Comparison of ENCODE assay signal across 18 cellular contexts in genomic region chr6:168390746-168391400, GRCh38. TPM values are rescaled to one million over a fixed set of nuclear protein-coding genes. Genes with fewer than 3 reads are reported as not detected.
DNase-seq lines count a peak whose midpoint lies in the region; FAIRE-seq and TF ChIP-seq lines count a peak whose summit lies in the region.
"Had no signal": no experiment of that assay in that cellular context is flagged by ENCODE, and none has a peak within 500 bp of the region (broad histone marks: within the 10 kb centered on the region; RNA-seq: fewer than 3 reads in every experiment).

No MANE protein-coding gene starts in this region.

- H3K36me3 ChIP-seq in kidney (ENCODE audit: control insufficient read depth in 1 of 2, insufficient read depth in 2 of 2, low read length in 2 of 2) = no peaks in the 10 kb centered on the region
- H3K36me3 ChIP-seq in spleen = no peaks in the 10 kb centered on the region
- no peaks in the 10 kb centered on the region for H3K36me3 ChIP-seq in SJCRH30
- H3K36me3 ChIP-seq: HAP-1, Peyer's patch had no signal

- DNase-seq in NCI-H748 (lab: John Stamatoyannopoulos, UW; ENCODE audit: unreplicated experiment) = peak; percentile 33
- DNase-seq in NCI-H748 treated with DMSO at 0.1 percent for 48 hours (lab: John Stamatoyannopoulos, UW) = no peak
- DNase-seq in ELF-1 (ENCODE audit: low read depth, low spot score) = peak; percentile 49
- peak; percentile 56 for DNase-seq in kidney
- peak; percentile 69 for DNase-seq in spleen
- no peak for DNase-seq in SJCRH30
- DNase-seq in CD14-positive monocyte (ENCODE audit: low spot score) = no peak
- DNase-seq in activated CD4-positive, alpha-beta T cell treated with anti-CD3 and anti-CD28 coated beads for 1 hour = no peak
- DNase-seq: CD8-positive, alpha-beta memory T cell; GDM1; NCI-H187 treated with DMSO at 0.1 percent for 48 hours; NCI-H526; NK-92 treated with Interleukin-12 subunit alpha and Interleukin-12 subunit beta, amount 100 ng/mL, for 24 hours had no signal

- H3K4me3 ChIP-seq in kidney (ENCODE audit: low read length in 2 of 2) (no peak overlapping the region), spleen (no peak overlapping the region), SJCRH30 (no peak overlapping the region)
- H3K4me3 ChIP-seq: HAP-1, Peyer's patch had no signal

- FAIRE-seq in kidney (lab: Jason Lieb, UNC) = no peak
- FAIRE-seq: A204.1, D721Med had no signal

- no peak overlapping the region for H3K27ac Mint-ChIP-seq in CD14-positive monocyte
- H3K27ac Mint-ChIP-seq: CD8-positive, alpha-beta memory T cell had no signal

- WGBS in spleen, 5 donors = 55 to 61% (median 57%) methylated on average over 17 of the region's 17 CpGs

- no peaks in the 10 kb centered on the region for H3K4me1 ChIP-seq in kidney (ENCODE audit: control insufficient read depth in 1 of 2, insufficient read depth in 1 of 2, low read depth in 1 of 2, low read length in 2 of 2)
- no peaks in the 10 kb centered on the region for H3K4me1 ChIP-seq in spleen
- H3K4me1 ChIP-seq in SJCRH30 = no peaks in the 10 kb centered on the region
- H3K4me1 ChIP-seq: HAP-1, Peyer's patch had no signal

- H3K9ac ChIP-seq in kidney (ENCODE audit: low read length in 2 of 2) = no peak overlapping the region

- H3K27me3 ChIP-seq in spleen (replicated peaks in 1 of 7) = peaks cover 0 to 5% (median 0%) of the 10 kb centered on the region in 7 donors
- peaks cover 5% of the 10 kb centered on the region; the same call in 1 of the 2 replicates for H3K27me3 ChIP-seq in SJCRH30
- H3K27me3 ChIP-seq: Peyer's patch had no signal

- no peak overlapping the region for H3K27ac ChIP-seq in kidney (ENCODE audit: low read depth in 2 of 2, low read length in 2 of 2)
- H3K27ac ChIP-seq in spleen = no peak overlapping the region
- no peak overlapping the region for H3K27ac ChIP-seq in SJCRH30
- H3K27ac ChIP-seq: Peyer's patch had no signal

- peaks cover 0 to 2% (median 1%) of the 10 kb centered on the region in 3 donors for H3K27me3 Mint-ChIP-seq in CD14-positive monocyte (ENCODE audit: low read depth in 3 of 3)

- no peaks in the 10 kb centered on the region for H3K36me3 Mint-ChIP-seq in CD14-positive monocyte
- H3K36me3 Mint-ChIP-seq: CD8-positive, alpha-beta memory T cell had no signal

- no peak for TF ChIP-seq POLR2A in spleen (IDR thresholded peaks at IDR 0.05)

- H3K9me3 Mint-ChIP-seq in CD14-positive monocyte = peaks cover 0 to 10% (median 2%) of the 10 kb centered on the region in 7 donors

- intact Hi-C loops in kidney (cut with DNase I) = no loop called here
- intact Hi-C loops in spleen (cut with DNase I; ENCODE audit: low total_unique reads) = no loop called here
- intact Hi-C loops in CD14-positive monocyte (cut with micrococcal nuclease) = no loop called here

- H3K9me3 ChIP-seq in kidney (ENCODE audit: control insufficient read depth in 1 of 2, low read length in 2 of 2) (no peaks in the 10 kb centered on the region), spleen (no peaks in the 10 kb centered on the region), SJCRH30 (replicated peaks) (no peaks in the 10 kb centered on the region)
- H3K9me3 ChIP-seq: HAP-1, Peyer's patch had no signal

- TF ChIP-seq CTCF in kidney (IDR thresholded peaks at IDR 0.05; ENCODE audit: borderline replicate concordance, extremely low read depth, insufficient read depth) (no peak), spleen (IDR thresholded peaks at IDR 0.05 in 8 of 11, conservative IDR thresholded peaks at IDR 0.05 in 3 of 11) (no peak), CD14-positive monocyte (IDR thresholded peaks at IDR 0.05) (no peak)

- no peak overlapping the region for H3K4me3 Mint-ChIP-seq in CD14-positive monocyte
- H3K4me3 Mint-ChIP-seq: CD8-positive, alpha-beta memory T cell had no signal

- no peaks in the 10 kb centered on the region for H3K4me1 Mint-ChIP-seq in CD14-positive monocyte
- H3K4me1 Mint-ChIP-seq: CD8-positive, alpha-beta memory T cell had no signal

RNA-seq across cellular contexts. Expression of gene SMOC2, which starts 50.1 kb away (rescaled TPM):
- 13.1 TPM for total RNA-seq in kidney
- 6.5 TPM for polyA plus RNA-seq in kidney (ENCODE audit: insufficient read depth, low read depth, low replicate concordance)
- 1 to 10 TPM in 6 of 7 donors, under 1 TPM in 1; 0.94 to 3.1 (median 1.7) TPM for total RNA-seq in spleen
- polyA plus RNA-seq in spleen = 1 to 10 TPM; 1.8 to 7.6 (median 4.5) TPM
- total RNA-seq in SJCRH30 (2014; rRNA removed; shearing (Covaris generic)) = not detected in 2 replicates
- polyA plus RNA-seq in CD14-positive monocyte = not detected
- total RNA-seq: CD8-positive, alpha-beta memory T cell had no signal
- polyA plus RNA-seq: BJ; CD8-positive, alpha-beta memory T cell had no signal

Comparison
In these comparisons a context has a peak if more than half of its experiments do, and no peak if none do; other contexts are left out.
1. DNase-seq: peak in NCI-H748 (single experiment), ELF-1 (single experiment), kidney (single experiment) and spleen (single experiment); none in NCI-H748 treated with DMSO at 0.1 percent for 48 hours (single experiment), SJCRH30 (0 of 2), CD14-positive monocyte (single experiment) and activated CD4-positive, alpha-beta T cell treated with anti-CD3 and anti-CD28 coated beads for 1 hour (single experiment).